ENCODE assay signal across 13 cellular contexts in the genomic region with DNA sequence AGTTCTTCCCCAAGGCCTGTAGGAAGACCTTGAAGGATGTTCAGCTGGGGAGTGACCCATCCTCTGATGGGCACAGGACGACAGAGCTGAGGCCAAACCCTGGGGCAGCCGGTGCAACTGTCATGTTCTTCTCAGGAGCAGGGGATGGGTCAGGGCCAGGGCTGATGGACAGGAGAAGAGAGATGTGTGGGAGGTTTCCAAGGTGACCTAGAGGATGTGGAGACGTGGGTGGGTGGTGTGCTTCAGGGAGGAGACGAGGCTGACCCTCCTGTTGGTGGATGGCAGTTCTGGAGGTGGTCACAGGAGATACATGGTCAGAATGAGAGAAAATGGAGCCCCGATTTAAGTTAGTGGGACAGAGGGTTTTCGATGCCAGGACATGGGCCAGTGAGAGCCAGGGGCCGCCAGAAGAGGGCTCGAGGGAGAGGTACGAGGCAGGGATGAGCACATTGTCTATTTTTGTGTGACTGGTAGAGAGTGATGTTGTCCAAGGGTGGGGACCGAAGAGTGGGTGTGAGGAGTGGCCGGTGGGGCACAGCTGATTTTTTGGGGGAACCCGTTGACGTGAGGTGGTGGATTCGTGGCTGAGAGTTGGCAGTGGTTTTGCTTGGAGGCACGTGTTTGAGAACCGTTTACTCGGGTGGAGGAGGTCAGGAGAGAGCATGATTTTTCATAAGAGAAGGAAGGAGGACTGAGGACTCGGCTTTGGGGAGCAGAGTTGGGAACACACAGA. TPM values are rescaled to one million over a fixed set of nuclear protein-coding genes. Genes with fewer than 3 reads are reported as not detected.
DNase-seq lines count a peak whose midpoint lies in the region; ATAC-seq and TF ChIP-seq lines count a peak whose summit lies in the region.
"Had no signal": no experiment of that assay in that cellular context is flagged by ENCODE, and none has a peak within 500 bp of the region (broad histone marks: within the 10 kb centered on the region; RNA-seq: fewer than 3 reads in every experiment).

No MANE protein-coding gene starts in this region.

- H3K27me3 Mint-ChIP-seq in CD8-positive, alpha-beta memory T cell: no peaks in the 10 kb centered on the region
- H3K27me3 Mint-ChIP-seq in GM23338 (ENCODE audit: insufficient read depth, low read depth, poor library complexity): peaks cover 12% of the 10 kb centered on the region
- H3K27me3 Mint-ChIP-seq in activated naive CD8-positive, alpha-beta T cell treated with anti-CD3 and anti-CD28 coated beads for 36 hours: no peaks in the 10 kb centered on the region
- H3K27me3 Mint-ChIP-seq in natural killer cell treated with Interleukin-12 subunit alpha and Interleukin-12 subunit beta and Interleukin-15 and Interleukin-18, amount 100 ng/mL, for 72 hours: no peaks in the 10 kb centered on the region

- H3F3A ChIP-seq in GM23338 (replicated peaks; ENCODE audit: low read depth): no peaks in the 10 kb centered on the region

- peak in 1 of 5 donors; percentile 15 for DNase-seq in CD8-positive, alpha-beta memory T cell
- DNase-seq in GM23338 (ENCODE audit: low spot score) (no peak), NCI-H1694 treated with DMSO at 0.1 percent for 48 hours (lab: John Stamatoyannopoulos, UW) (no peak)
- DNase-seq in activated naive CD8-positive, alpha-beta T cell treated with anti-CD3 and anti-CD28 coated beads for 36 hours: no peak
- no peak for DNase-seq in natural killer cell treated with Interleukin-12 subunit alpha and Interleukin-12 subunit beta and Interleukin-15 and Interleukin-18, amount 100 ng/mL, for 72 hours (ENCODE audit: low spot score)
- DNase-seq: esophagus squamous epithelium, NCI-H2081 had no signal

- H3K4me1 Mint-ChIP-seq in CD8-positive, alpha-beta memory T cell: peaks cover 56 to 89% (median 76%) of the 10 kb centered on the region in 3 donors
- peaks cover 27% of the 10 kb centered on the region for H3K4me1 Mint-ChIP-seq in GM23338
- H3K4me1 Mint-ChIP-seq in activated naive CD8-positive, alpha-beta T cell treated with anti-CD3 and anti-CD28 coated beads for 36 hours: peaks cover 54% of the 10 kb centered on the region
- peaks cover 48 to 51% of the 10 kb centered on the region in 2 donors for H3K4me1 Mint-ChIP-seq in natural killer cell treated with Interleukin-12 subunit alpha and Interleukin-12 subunit beta and Interleukin-15 and Interleukin-18, amount 100 ng/mL, for 72 hours (ENCODE audit: low read depth in 2 of 2)

- no peaks in the 10 kb centered on the region for H3K36me3 ChIP-seq in CD8-positive, alpha-beta memory T cell (ENCODE audit: insufficient read depth, low read length)
- no peaks in the 10 kb centered on the region for H3K36me3 ChIP-seq in GM23338 (ENCODE audit: insufficient read depth)
- H3K36me3 ChIP-seq: cardiac muscle cell, esophagus squamous epithelium, thoracic aorta had no signal

- no peaks in the 10 kb centered on the region for H3K9me2 ChIP-seq in GM23338 (ENCODE audit: insufficient read depth)

- H4K20me1 ChIP-seq in GM23338 (replicated peaks; ENCODE audit: insufficient read depth): peaks cover 4% of the 10 kb centered on the region; the same call in 1 of the 2 replicates

- H3K4me1 ChIP-seq in CD8-positive, alpha-beta memory T cell (ENCODE audit: insufficient read depth, low read length): peaks cover 56% of the 10 kb centered on the region
- H3K4me1 ChIP-seq in GM23338 (ENCODE audit: insufficient read depth): peaks cover 14% of the 10 kb centered on the region; the same call in 1 of the 2 replicates

- H3K4me3 Mint-ChIP-seq in CD8-positive, alpha-beta memory T cell: peak overlapping the region in 6 of 7 donors; percentile 13 to 72 (median 62)
- no peak overlapping the region for H3K4me3 Mint-ChIP-seq in GM23338
- H3K4me3 Mint-ChIP-seq in activated naive CD8-positive, alpha-beta T cell treated with anti-CD3 and anti-CD28 coated beads for 36 hours: peak overlapping the region; percentile 71
- peak overlapping the region; percentile 6 for H3K4me3 Mint-ChIP-seq in natural killer cell treated with Interleukin-12 subunit alpha and Interleukin-12 subunit beta and Interleukin-15 and Interleukin-18, amount 100 ng/mL, for 72 hours

- H3K27me3 ChIP-seq in CD8-positive, alpha-beta memory T cell (ENCODE audit: insufficient read depth, low read length, poor library complexity, severe bottlenecking): no peaks in the 10 kb centered on the region
- no peaks in the 10 kb centered on the region for H3K27me3 ChIP-seq in GM23338 (ENCODE audit: insufficient read depth)
- H3K27me3 ChIP-seq: cardiac muscle cell, esophagus squamous epithelium had no signal

- no peak overlapping the region for H3K27ac ChIP-seq in CD8-positive, alpha-beta memory T cell (ENCODE audit: low read depth, low read length)
- no peak overlapping the region for H3K27ac ChIP-seq in GM23338 (ENCODE audit: low read depth)
- H3K27ac ChIP-seq: cardiac muscle cell, thoracic aorta had no signal

- no peak overlapping the region for H2AFZ ChIP-seq in GM23338

- peaks cover 85% of the 10 kb centered on the region for H3K79me2 ChIP-seq in GM23338 (replicated peaks; ENCODE audit: insufficient read depth)

- no peak overlapping the region for H3K4me3 ChIP-seq in CD8-positive, alpha-beta memory T cell (ENCODE audit: low read length)
- no peak overlapping the region for H3K4me3 ChIP-seq in GM23338
- H3K4me3 ChIP-seq: cardiac muscle cell, esophagus squamous epithelium, thoracic aorta had no signal

- CTCF ChIA-PET in CD8-positive, alpha-beta memory T cell (lab: Charles Lee): interaction anchor here (1.6 to 1.8 kb wide), 2 partner anchors 14 to 26 kb away, joined by 4 to 5 read pairs; a partner anchor contains a TSS

- H3K36me3 Mint-ChIP-seq in CD8-positive, alpha-beta memory T cell: peaks cover 0 to 22% (median 0%) of the 10 kb centered on the region in 3 donors
- peaks cover 5% of the 10 kb centered on the region; the same call in 2 of the 3 replicates for H3K36me3 Mint-ChIP-seq in GM23338 (ENCODE audit: low read depth)
- H3K36me3 Mint-ChIP-seq in activated naive CD8-positive, alpha-beta T cell treated with anti-CD3 and anti-CD28 coated beads for 36 hours: peaks cover 23% of the 10 kb centered on the region
- no peaks in the 10 kb centered on the region for H3K36me3 Mint-ChIP-seq in natural killer cell treated with Interleukin-12 subunit alpha and Interleukin-12 subunit beta and Interleukin-15 and Interleukin-18, amount 100 ng/mL, for 72 hours

- ATAC-seq in GM23338 (no peak), HG03460 (IDR thresholded peaks at IDR 0.05; ENCODE audit: unreplicated experiment) (no peak), GM18909 (IDR thresholded peaks at IDR 0.05; ENCODE audit: poor library complexity, unreplicated experiment) (no peak), HG02623 (IDR thresholded peaks at IDR 0.05; ENCODE audit: unreplicated experiment) (no peak)
- ATAC-seq in natural killer cell treated with Interleukin-12 subunit alpha and Interleukin-12 subunit beta and Interleukin-15 and Interleukin-18, amount 100 ng/mL, for 72 hours: peak in 1 of 2 donors; percentile 38
- ATAC-seq: HCT116 had no signal

- H3K4me2 ChIP-seq in GM23338: no peak overlapping the region

- H3K9me3 Mint-ChIP-seq in CD8-positive, alpha-beta memory T cell: no peaks in the 10 kb centered on the region
- no peaks in the 10 kb centered on the region for H3K9me3 Mint-ChIP-seq in GM23338
- H3K9me3 Mint-ChIP-seq in activated naive CD8-positive, alpha-beta T cell treated with anti-CD3 and anti-CD28 coated beads for 36 hours: no peaks in the 10 kb centered on the region
- H3K9me3 Mint-ChIP-seq in natural killer cell treated with Interleukin-12 subunit alpha and Interleukin-12 subunit beta and Interleukin-15 and Interleukin-18, amount 100 ng/mL, for 72 hours: no peaks in the 10 kb centered on the region

- no peaks in the 10 kb centered on the region for H3K9me3 ChIP-seq in CD8-positive, alpha-beta memory T cell (ENCODE audit: low read length)
- H3K9me3 ChIP-seq: esophagus squamous epithelium, thoracic aorta had no signal

- H3K27ac Mint-ChIP-seq in CD8-positive, alpha-beta memory T cell: peak overlapping the region; percentile 78 to 99 (median 94)
- H3K27ac Mint-ChIP-seq in GM23338: peak overlapping the region; percentile 14
- H3K27ac Mint-ChIP-seq in activated naive CD8-positive, alpha-beta T cell treated with anti-CD3 and anti-CD28 coated beads for 36 hours: peak overlapping the region; percentile 85
- peak overlapping the region; percentile 45 to 67 for H3K27ac Mint-ChIP-seq in natural killer cell treated with Interleukin-12 subunit alpha and Interleukin-12 subunit beta and Interleukin-15 and Interleukin-18, amount 100 ng/mL, for 72 hours

- POLR2A ChIA-PET in CD8-positive, alpha-beta memory T cell (lab: Charles Lee): no interaction called here

- TF ChIP-seq CTCF in GM23338 (conservative IDR thresholded peaks at IDR 0.05; ENCODE audit: low read depth in 2 of 2): no peak

TF ChIP-seq in GM23338, 12 proteins besides CTCF, POLR2A, EP300 and RAD21 (continues in another document):
- no peak for TF ChIP-seq STAT1 (IDR thresholded peaks at IDR 0.05; ENCODE audit: unreplicated experiment)

RNA-seq across cellular contexts. Expression of a gene that starts 14.6 kb away (rescaled TPM):
- total RNA-seq in CD8-positive, alpha-beta memory T cell: 10 to 100 TPM; 34.0 to 34.8 TPM
- 26.6 TPM for polyA plus RNA-seq in CD8-positive, alpha-beta memory T cell
- 10.7 and 13.3 TPM in 2 replicates for total RNA-seq in GM23338 (2014; rRNA removed; shearing (Covaris generic))
- polyA plus RNA-seq in GM23338 (2016; fragmentation: Nextera tagmentation; extraction: Ambion mirVana): 9.0 and 9.6 TPM in 2 replicates
- total RNA-seq in activated naive CD8-positive, alpha-beta T cell treated with anti-CD3 and anti-CD28 coated beads for 36 hours: 10 to 100 TPM; 42.1 to 42.4 TPM
- 10 to 100 TPM; 31.9 to 43.4 TPM for total RNA-seq in natural killer cell treated with Interleukin-12 subunit alpha and Interleukin-12 subunit beta and Interleukin-15 and Interleukin-18, amount 100 ng/mL, for 72 hours

RNA-seq across cellular contexts. Expression of a gene that starts 39.0 kb away (rescaled TPM):
- total RNA-seq in CD8-positive, alpha-beta memory T cell: 10 to 100 TPM; 64.3 to 64.5 TPM
- polyA plus RNA-seq in CD8-positive, alpha-beta memory T cell: 108 TPM
- 62.9 and 63.5 TPM in 2 replicates for total RNA-seq in GM23338 (2014; rRNA removed; shearing (Covaris generic))
- 11.9 and 12.7 TPM in 2 replicates for polyA plus RNA-seq in GM23338 (2016; fragmentation: Nextera tagmentation; extraction: Ambion mirVana)
- 10 to 100 TPM; 38.1 to 41.3 TPM for total RNA-seq in activated naive CD8-positive, alpha-beta T cell treated with anti-CD3 and anti-CD28 coated beads for 36 hours
- 10 to 100 TPM; 38.1 to 55.8 TPM for total RNA-seq in natural killer cell treated with Interleukin-12 subunit alpha and Interleukin-12 subunit beta and Interleukin-15 and Interleukin-18, amount 100 ng/mL, for 72 hours

Comparison
In these comparisons a context has a peak if more than half of its experiments do, and no peak if none do; other contexts are left out.
1. H3K27ac Mint-ChIP-seq: peak in every context shown above with its lines; median percentile 94 in CD8-positive, alpha-beta memory T cell; 85 in activated naive CD8-positive, alpha-beta T cell treated with anti-CD3 and anti-CD28 coated beads for 36 hours; 56 in natural killer cell treated with Interleukin-12 subunit alpha and Interleukin-12 subunit beta and Interleukin-15 and Interleukin-18, amount 100 ng/mL, for 72 hours; 14 in GM23338.